Comparison of ENCODE assay signal across 1 cellular context in the genomic region with DNA sequence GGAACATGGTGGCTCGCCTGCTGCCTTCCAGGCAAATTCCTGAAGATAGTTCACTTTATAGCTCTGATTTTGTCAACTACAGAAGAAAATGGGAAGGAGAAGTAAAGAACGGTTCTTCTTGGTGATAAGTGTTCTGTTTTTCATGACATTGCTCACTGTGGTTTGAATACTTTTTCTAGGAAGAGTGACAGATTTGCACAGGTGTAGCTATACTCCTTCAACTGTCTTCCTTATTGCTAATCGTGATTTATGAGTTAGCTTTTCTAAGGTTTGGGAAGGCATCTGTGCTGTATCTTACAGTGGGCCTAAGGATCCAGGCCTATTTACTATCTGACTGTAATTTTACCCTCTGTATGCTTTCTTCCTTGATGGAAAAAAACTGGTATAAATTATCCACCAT.
TF ChIP-seq lines count a peak whose summit lies in the region.

No MANE protein-coding gene starts in this region.

TF ChIP-seq in GM23338, 12 proteins besides CTCF, POLR2A, EP300 and RAD21 (continued from another document):
- TF ChIP-seq, protein P1, sequence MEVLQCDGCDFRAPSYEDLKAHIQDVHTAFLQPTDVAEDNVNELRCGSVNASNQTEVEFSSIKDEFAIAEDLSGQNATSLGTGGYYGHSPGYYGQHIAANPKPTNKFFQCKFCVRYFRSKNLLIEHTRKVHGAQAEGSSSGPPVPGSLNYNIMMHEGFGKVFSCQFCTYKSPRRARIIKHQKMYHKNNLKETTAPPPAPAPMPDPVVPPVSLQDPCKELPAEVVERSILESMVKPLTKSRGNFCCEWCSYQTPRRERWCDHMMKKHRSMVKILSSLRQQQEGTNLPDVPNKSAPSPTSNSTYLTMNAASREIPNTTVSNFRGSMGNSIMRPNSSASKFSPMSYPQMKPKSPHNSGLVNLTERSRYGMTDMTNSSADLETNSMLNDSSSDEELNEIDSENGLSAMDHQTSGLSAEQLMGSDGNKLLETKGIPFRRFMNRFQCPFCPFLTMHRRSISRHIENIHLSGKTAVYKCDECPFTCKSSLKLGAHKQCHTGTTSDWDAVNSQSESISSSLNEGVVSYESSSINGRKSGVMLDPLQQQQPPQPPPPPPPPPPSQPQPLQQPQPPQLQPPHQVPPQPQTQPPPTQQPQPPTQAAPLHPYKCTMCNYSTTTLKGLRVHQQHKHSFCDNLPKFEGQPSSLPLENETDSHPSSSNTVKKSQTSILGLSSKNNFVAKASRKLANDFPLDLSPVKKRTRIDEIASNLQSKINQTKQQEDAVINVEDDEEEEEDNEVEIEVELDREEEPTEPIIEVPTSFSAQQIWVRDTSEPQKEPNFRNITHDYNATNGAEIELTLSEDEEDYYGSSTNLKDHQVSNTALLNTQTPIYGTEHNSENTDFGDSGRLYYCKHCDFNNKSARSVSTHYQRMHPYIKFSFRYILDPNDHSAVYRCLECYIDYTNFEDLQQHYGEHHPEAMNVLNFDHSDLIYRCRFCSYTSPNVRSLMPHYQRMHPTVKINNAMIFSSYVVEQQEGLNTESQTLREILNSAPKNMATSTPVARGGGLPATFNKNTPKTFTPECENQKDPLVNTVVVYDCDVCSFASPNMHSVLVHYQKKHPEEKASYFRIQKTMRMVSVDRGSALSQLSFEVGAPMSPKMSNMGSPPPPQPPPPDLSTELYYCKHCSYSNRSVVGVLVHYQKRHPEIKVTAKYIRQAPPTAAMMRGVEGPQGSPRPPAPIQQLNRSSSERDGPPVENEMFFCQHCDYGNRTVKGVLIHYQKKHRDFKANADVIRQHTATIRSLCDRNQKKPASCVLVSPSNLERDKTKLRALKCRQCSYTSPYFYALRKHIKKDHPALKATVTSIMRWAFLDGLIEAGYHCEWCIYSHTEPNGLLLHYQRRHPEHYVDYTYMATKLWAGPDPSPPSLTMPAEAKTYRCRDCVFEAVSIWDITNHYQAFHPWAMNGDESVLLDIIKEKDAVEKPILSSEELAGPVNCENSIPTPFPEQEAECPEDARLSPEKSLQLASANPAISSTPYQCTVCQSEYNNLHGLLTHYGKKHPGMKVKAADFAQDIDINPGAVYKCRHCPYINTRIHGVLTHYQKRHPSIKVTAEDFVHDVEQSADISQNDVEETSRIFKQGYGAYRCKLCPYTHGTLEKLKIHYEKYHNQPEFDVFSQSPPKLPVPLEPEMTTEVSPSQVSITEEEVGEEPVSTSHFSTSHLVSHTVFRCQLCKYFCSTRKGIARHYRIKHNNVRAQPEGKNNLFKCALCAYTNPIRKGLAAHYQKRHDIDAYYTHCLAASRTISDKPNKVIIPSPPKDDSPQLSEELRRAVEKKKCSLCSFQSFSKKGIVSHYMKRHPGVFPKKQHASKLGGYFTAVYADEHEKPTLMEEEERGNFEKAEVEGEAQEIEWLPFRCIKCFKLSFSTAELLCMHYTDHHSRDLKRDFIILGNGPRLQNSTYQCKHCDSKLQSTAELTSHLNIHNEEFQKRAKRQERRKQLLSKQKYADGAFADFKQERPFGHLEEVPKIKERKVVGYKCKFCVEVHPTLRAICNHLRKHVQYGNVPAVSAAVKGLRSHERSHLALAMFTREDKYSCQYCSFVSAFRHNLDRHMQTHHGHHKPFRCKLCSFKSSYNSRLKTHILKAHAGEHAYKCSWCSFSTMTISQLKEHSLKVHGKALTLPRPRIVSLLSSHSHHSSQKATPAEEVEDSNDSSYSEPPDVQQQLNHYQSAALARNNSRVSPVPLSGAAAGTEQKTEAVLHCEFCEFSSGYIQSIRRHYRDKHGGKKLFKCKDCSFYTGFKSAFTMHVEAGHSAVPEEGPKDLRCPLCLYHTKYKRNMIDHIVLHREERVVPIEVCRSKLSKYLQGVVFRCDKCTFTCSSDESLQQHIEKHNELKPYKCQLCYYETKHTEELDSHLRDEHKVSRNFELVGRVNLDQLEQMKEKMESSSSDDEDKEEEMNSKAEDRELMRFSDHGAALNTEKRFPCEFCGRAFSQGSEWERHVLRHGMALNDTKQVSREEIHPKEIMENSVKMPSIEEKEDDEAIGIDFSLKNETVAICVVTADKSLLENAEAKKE (CRISPR knock-in tag; IDR thresholded peaks at IDR 0.05), result no peak
